Comparison of ENCODE assay signal across 1 cellular context in the genomic region with DNA sequence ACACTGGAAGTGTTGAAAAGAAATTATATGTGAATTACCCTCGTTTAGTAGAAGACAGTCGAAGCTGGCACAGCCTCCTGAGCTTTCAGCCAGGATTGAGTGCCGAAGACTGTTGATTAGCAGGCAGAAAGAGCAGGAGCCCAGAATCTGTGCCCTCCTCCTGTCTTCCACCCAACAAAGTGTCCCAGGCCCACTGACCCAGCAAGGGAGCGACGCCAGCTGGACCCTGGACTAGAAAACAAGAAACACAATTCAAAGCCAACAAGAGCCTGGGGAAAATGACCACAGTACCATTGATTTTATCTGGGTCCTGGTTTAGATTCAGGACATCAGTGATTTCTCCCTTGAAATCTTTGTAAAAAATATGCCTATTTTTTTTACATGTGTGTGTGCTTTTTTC.
TF ChIP-seq lines count a peak whose summit lies in the region.

No MANE protein-coding gene starts in this region.

TF ChIP-seq in WTC11, 78 proteins besides CTCF, POLR2A, EP300 and RAD21 (continued from another document):
- TF ChIP-seq, protein P1, sequence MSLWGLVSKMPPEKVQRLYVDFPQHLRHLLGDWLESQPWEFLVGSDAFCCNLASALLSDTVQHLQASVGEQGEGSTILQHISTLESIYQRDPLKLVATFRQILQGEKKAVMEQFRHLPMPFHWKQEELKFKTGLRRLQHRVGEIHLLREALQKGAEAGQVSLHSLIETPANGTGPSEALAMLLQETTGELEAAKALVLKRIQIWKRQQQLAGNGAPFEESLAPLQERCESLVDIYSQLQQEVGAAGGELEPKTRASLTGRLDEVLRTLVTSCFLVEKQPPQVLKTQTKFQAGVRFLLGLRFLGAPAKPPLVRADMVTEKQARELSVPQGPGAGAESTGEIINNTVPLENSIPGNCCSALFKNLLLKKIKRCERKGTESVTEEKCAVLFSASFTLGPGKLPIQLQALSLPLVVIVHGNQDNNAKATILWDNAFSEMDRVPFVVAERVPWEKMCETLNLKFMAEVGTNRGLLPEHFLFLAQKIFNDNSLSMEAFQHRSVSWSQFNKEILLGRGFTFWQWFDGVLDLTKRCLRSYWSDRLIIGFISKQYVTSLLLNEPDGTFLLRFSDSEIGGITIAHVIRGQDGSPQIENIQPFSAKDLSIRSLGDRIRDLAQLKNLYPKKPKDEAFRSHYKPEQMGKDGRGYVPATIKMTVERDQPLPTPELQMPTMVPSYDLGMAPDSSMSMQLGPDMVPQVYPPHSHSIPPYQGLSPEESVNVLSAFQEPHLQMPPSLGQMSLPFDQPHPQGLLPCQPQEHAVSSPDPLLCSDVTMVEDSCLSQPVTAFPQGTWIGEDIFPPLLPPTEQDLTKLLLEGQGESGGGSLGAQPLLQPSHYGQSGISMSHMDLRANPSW (CRISPR knock-in tag; conservative IDR thresholded peaks at IDR 0.05; ENCODE audit: low read depth), result no peak
- TF ChIP-seq ATF1 (CRISPR knock-in tag; IDR thresholded peaks at IDR 0.05) (no peak), ZNF121 (CRISPR knock-in tag; IDR thresholded peaks at IDR 0.05) (no peak), TP53 (CRISPR knock-in tag; IDR thresholded peaks at IDR 0.05) (no peak), ETV6 (CRISPR knock-in tag; IDR thresholded peaks at IDR 0.05) (no peak), CREB1 (CRISPR knock-in tag; IDR thresholded peaks at IDR 0.05) (no peak), ZNF138 (CRISPR knock-in tag; conservative IDR thresholded peaks at IDR 0.05) (no peak), JUN (CRISPR knock-in tag; IDR thresholded peaks at IDR 0.05) (no peak)
- TF ChIP-seq, protein P2, sequence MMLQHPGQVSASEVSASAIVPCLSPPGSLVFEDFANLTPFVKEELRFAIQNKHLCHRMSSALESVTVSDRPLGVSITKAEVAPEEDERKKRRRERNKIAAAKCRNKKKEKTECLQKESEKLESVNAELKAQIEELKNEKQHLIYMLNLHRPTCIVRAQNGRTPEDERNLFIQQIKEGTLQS (CRISPR knock-in tag; conservative IDR thresholded peaks at IDR 0.05), result no peak
- TF ChIP-seq, protein P3, sequence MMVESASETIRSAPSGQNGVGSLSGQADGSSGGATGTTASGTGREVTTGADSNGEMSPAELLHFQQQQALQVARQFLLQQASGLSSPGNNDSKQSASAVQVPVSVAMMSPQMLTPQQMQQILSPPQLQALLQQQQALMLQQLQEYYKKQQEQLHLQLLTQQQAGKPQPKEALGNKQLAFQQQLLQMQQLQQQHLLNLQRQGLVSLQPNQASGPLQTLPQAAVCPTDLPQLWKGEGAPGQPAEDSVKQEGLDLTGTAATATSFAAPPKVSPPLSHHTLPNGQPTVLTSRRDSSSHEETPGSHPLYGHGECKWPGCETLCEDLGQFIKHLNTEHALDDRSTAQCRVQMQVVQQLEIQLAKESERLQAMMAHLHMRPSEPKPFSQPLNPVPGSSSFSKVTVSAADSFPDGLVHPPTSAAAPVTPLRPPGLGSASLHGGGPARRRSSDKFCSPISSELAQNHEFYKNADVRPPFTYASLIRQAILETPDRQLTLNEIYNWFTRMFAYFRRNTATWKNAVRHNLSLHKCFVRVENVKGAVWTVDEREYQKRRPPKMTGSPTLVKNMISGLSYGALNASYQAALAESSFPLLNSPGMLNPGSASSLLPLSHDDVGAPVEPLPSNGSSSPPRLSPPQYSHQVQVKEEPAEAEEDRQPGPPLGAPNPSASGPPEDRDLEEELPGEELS (CRISPR knock-in tag; IDR thresholded peaks at IDR 0.05), result no peak
